ENCODE assay signal across 16 cellular contexts in genomic region chr7:24378871-24379608, GRCh38.
DNase-seq lines count a peak whose midpoint lies in the region; ATAC-seq and TF ChIP-seq lines count a peak whose summit lies in the region.
"Had no signal": no experiment of that assay in that cellular context is flagged by ENCODE, and none has a peak within 500 bp of the region (broad histone marks: within the 10 kb centered on the region; RNA-seq: fewer than 3 reads in every experiment).

No MANE protein-coding gene starts in this region.

- no peaks in the 10 kb centered on the region for H3K27me3 ChIP-seq in mammary epithelial cell (ENCODE audit: insufficient read depth, low read length)
- H3K27me3 ChIP-seq: gastroesophageal sphincter had no signal

- 24% methylated on average over 7 of the region's 8 CpGs for WGBS in mammary epithelial cell (ENCODE audit: low coverage, missing lambda C conversion rate)

- H3K27me3 Mint-ChIP-seq in Calu3 (ENCODE audit: unreplicated experiment), result peaks cover 82% of the 10 kb centered on the region
- H3K27me3 Mint-ChIP-seq: activated CD8-positive, alpha-beta T cell treated with anti-CD3 and anti-CD28 coated beads for 36 hours had no signal

- ATAC-seq in stimulated activated naive CD8-positive, alpha-beta T cell treated with anti-CD3 and anti-CD28 coated beads, Interleukin-15, Interleukin-2, amounts not matched to agents 100 U/mL and 50 U/mL, for 24 hours, result no peak
- ATAC-seq: activated CD8-positive, alpha-beta T cell treated with anti-CD3 and anti-CD28 coated beads for 36 hours; gastroesophageal sphincter; left ventricle myocardium superior had no signal

- H3K4me3 ChIP-seq in mammary epithelial cell (replicated peaks in 1 of 3; ENCODE audit: insufficient read depth in 1 of 3, low read depth in 2 of 3, low read length in 3 of 3) (no peak overlapping the region), OCI-LY7 (ENCODE audit: low read depth, low read length, poor library complexity, severe bottlenecking) (no peak overlapping the region)
- H3K4me3 ChIP-seq: coronary artery, gastroesophageal sphincter had no signal

- H4K20me1 ChIP-seq in mammary epithelial cell (ENCODE audit: insufficient read depth, low read length) (no peaks in the 10 kb centered on the region), OCI-LY7 (ENCODE audit: insufficient read depth, low read length) (no peaks in the 10 kb centered on the region)

- H3K27ac Mint-ChIP-seq in Calu3 (ENCODE audit: unreplicated experiment), result no peak overlapping the region
- H3K27ac Mint-ChIP-seq: activated CD8-positive, alpha-beta T cell treated with anti-CD3 and anti-CD28 coated beads for 36 hours had no signal

- peaks cover 13% of the 10 kb centered on the region for H3K4me1 Mint-ChIP-seq in Calu3 (ENCODE audit: low read depth, unreplicated experiment)

- intact Hi-C loops in Calu3 (cut with micrococcal nuclease; ENCODE audit: unreplicated experiment) (no loop called here), mammary epithelial cell (cut with micrococcal nuclease) (loop anchor here (1.0 kb wide), 2 partner anchors 440 to 809 kb away; no protein-coding TSS in a partner anchor), OCI-LY7 (cut with micrococcal nuclease; ENCODE audit: unreplicated experiment) (no loop called here)

- H3K4me1 ChIP-seq in mammary epithelial cell (ENCODE audit: insufficient read depth, low read length) (peaks cover 16% of the 10 kb centered on the region), OCI-LY7 (ENCODE audit: insufficient read depth, low read length, poor library complexity, severe bottlenecking) (peaks cover 12% of the 10 kb centered on the region)
- H3K4me1 ChIP-seq: gastroesophageal sphincter had no signal

- H3K9me3 ChIP-seq in mammary epithelial cell (replicated peaks; ENCODE audit: insufficient read depth, low read length) (no peaks in the 10 kb centered on the region), OCI-LY7 (ENCODE audit: low read length) (no peaks in the 10 kb centered on the region)
- H3K9me3 ChIP-seq: gastroesophageal sphincter had no signal

- TF ChIP-seq CTCF in Calu3 (IDR thresholded peaks at IDR 0.05; ENCODE audit: unreplicated experiment) (no peak), mammary epithelial cell (conservative IDR thresholded peaks at IDR 0.05 in 1 of 2, IDR thresholded peaks at IDR 0.05 in 1 of 2; ENCODE audit: extremely low read depth in 1 of 2, insufficient read depth in 1 of 2, low read depth in 1 of 2, low read length in 2 of 2) (no peak), OCI-LY7 (conservative IDR thresholded peaks at IDR 0.05; ENCODE audit: low read length) (no peak)

- H2AFZ ChIP-seq in mammary epithelial cell (ENCODE audit: low read depth, low read length), result no peak overlapping the region
- no peak overlapping the region for H2AFZ ChIP-seq in OCI-LY7 (ENCODE audit: low read length)

- no peaks in the 10 kb centered on the region for H3K9me2 ChIP-seq in OCI-LY7 (ENCODE audit: insufficient read depth, low read length)

- H3K4me2 ChIP-seq in mammary epithelial cell (ENCODE audit: insufficient read depth, low read depth, low read length), result peak overlapping the region; percentile 37
- no peak overlapping the region for H3K4me2 ChIP-seq in OCI-LY7 (ENCODE audit: low read length)

- no peaks in the 10 kb centered on the region for H3K9me3 Mint-ChIP-seq in Calu3 (ENCODE audit: low read depth, unreplicated experiment)
- H3K9me3 Mint-ChIP-seq: activated CD8-positive, alpha-beta T cell treated with anti-CD3 and anti-CD28 coated beads for 36 hours had no signal

- H3K27ac ChIP-seq in mammary epithelial cell (ENCODE audit: insufficient read depth, low read depth, low read length) (no peak overlapping the region), OCI-LY7 (ENCODE audit: low read depth, low read length, poor library complexity, severe bottlenecking) (no peak overlapping the region)
- H3K27ac ChIP-seq: coronary artery, gastroesophageal sphincter had no signal

- BruUV-seq in Calu3 (replicated peaks; lab: Mats Ljungman, UMichigan) (no TSS peak), mammary epithelial cell (replicated peaks; lab: Mats Ljungman, UMichigan) (no TSS peak), OCI-LY7 (replicated peaks; lab: Mats Ljungman, UMichigan) (no TSS peak)

- H3K36me3 Mint-ChIP-seq in Calu3 (ENCODE audit: insufficient read depth, unreplicated experiment), result no peaks in the 10 kb centered on the region

- in situ Hi-C loops in mammary epithelial cell (cut with MboI; ENCODE audit: low sequenced_read_pairs in 2 of 2), result loop anchor here in 1 of 2 donors (10.0 kb wide), 1 partner anchor 514 kb away; no protein-coding TSS in a partner anchor

- no peak overlapping the region for H3K4me3 Mint-ChIP-seq in Calu3 (ENCODE audit: low read depth, unreplicated experiment)
- H3K4me3 Mint-ChIP-seq: activated CD8-positive, alpha-beta T cell treated with anti-CD3 and anti-CD28 coated beads for 36 hours had no signal

- no peak overlapping the region for H3K9ac ChIP-seq in mammary epithelial cell (ENCODE audit: insufficient read depth, low read length)

- H3K79me2 ChIP-seq in mammary epithelial cell (ENCODE audit: insufficient read depth, low read length) (no peaks in the 10 kb centered on the region), OCI-LY7 (ENCODE audit: insufficient read depth, low read depth, low read length) (no peaks in the 10 kb centered on the region)

- DNase-seq in Calu3, result peak; percentile 67
- DNase-seq in M059J (ENCODE audit: low read depth), result peak; percentile 82
- DNase-seq in mammary epithelial cell, result peak; percentile 89
- DNase-seq in myocyte (ENCODE audit: low read depth), result peak; percentile 76
- DNase-seq in OCI-LY7 (ENCODE audit: low spot score), result no peak
- no peak for DNase-seq in stimulated activated CD4-positive, alpha-beta T cell treated with anti-CD3 and anti-CD28 coated beads, Interleukin-2, amount 100 ng/mL, for 24 hours
- DNase-seq in stimulated activated naive CD8-positive, alpha-beta T cell treated with anti-CD3 and anti-CD28 coated beads, Interleukin-15, Interleukin-2, amounts not matched to agents 100 U/mL and 50 U/mL, for 24 hours, result no peak
- no peak for DNase-seq in NCI-H69 (lab: John Stamatoyannopoulos, UW)
- DNase-seq: activated CD8-positive, alpha-beta T cell treated with anti-CD3 and anti-CD28 coated beads for 36 hours; C1 segment of cervical spinal cord; left ventricle myocardium superior; NCI-H146; occipital lobe; T-helper 9 cell had no signal

- H3K36me3 ChIP-seq in mammary epithelial cell (ENCODE audit: insufficient read depth, low read length), result no peaks in the 10 kb centered on the region
- H3K36me3 ChIP-seq in OCI-LY7 (ENCODE audit: insufficient read depth, low read length), result no peaks in the 10 kb centered on the region
- H3K36me3 ChIP-seq: gastroesophageal sphincter had no signal

- POLR2A ChIA-PET in OCI-LY7 (lab: Charles Lee), result interaction anchor here (0.5 to 0.8 kb wide), 3 partner anchors 17 to 1135 kb away, joined by 3 to 4 read pairs (median 3); no protein-coding TSS in a partner anchor

- dilution Hi-C loops in mammary epithelial cell (cut with HindIII; ENCODE audit: low sequenced_read_pairs), result no loop called here

- CTCF ChIA-PET in Calu3 (lab: Charles Lee), result interaction anchor here (0.6 to 2.0 kb wide), 3 partner anchors 54 to 440 kb away, joined by 3 to 5 read pairs (median 3); no protein-coding TSS in a partner anchor
- CTCF ChIA-PET in mammary epithelial cell (lab: Charles Lee; ENCODE audit: low non-redundant PET), result interaction anchor here (0.6 kb wide), 2 partner anchors 714 to 809 kb away, joined by 3 to 6 read pairs; no protein-coding TSS in a partner anchor
- CTCF ChIA-PET in OCI-LY7 (lab: Charles Lee; ENCODE audit: unreplicated experiment), result no interaction called here

Comparison
In these comparisons a context has a peak if more than half of its experiments do, and no peak if none do; other contexts are left out.
1. DNase-seq: peak in Calu3 (single experiment), M059J (single experiment), mammary epithelial cell (single experiment) and myocyte (single experiment); none in OCI-LY7 (single experiment), stimulated activated CD4-positive, alpha-beta T cell treated with anti-CD3 and anti-CD28 coated beads, Interleukin-2, amount 100 ng/mL, for 24 hours (0 of 2), stimulated activated naive CD8-positive, alpha-beta T cell treated with anti-CD3 and anti-CD28 coated beads, Interleukin-15, Interleukin-2, amounts not matched to agents 100 U/mL and 50 U/mL, for 24 hours (single experiment) and NCI-H69 (single experiment).